ENCODE assay signal across 8 cellular contexts in genomic region chr2:30147715-30148611, GRCh38. TPM values are rescaled to one million over a fixed set of nuclear protein-coding genes. Genes with fewer than 3 reads are reported as not detected.
DNase-seq lines count a peak whose midpoint lies in the region; ATAC-seq and TF ChIP-seq lines count a peak whose summit lies in the region.

No MANE protein-coding gene starts in this region.

- H3K27me3 ChIP-seq in PC-3 (ENCODE audit: low read length): no peaks in the 10 kb centered on the region
- no peaks in the 10 kb centered on the region for H3K27me3 ChIP-seq in naive thymus-derived CD4-positive, alpha-beta T cell (ENCODE audit: control insufficient read depth in 2 of 2, insufficient read depth in 2 of 2, low read length in 2 of 2)

- H3K36me3 ChIP-seq in PC-3 (ENCODE audit: low read depth, low read length): no peaks in the 10 kb centered on the region
- H3K36me3 ChIP-seq in naive thymus-derived CD4-positive, alpha-beta T cell (ENCODE audit: control insufficient read depth in 2 of 3, insufficient read depth in 3 of 3, low read length in 3 of 3): peaks cover 0 to 11% (median 6%) of the 10 kb centered on the region in 3 experiments

- no peak overlapping the region for H3K27ac ChIP-seq in PC-3 (ENCODE audit: low read length)
- H3K27ac ChIP-seq in naive thymus-derived CD4-positive, alpha-beta T cell (ENCODE audit: low read depth, low read length): peak overlapping the region; percentile 100

- DNase-seq in AG08395 (ENCODE audit: low spot score) (peak; percentile 92), PC-3 (peak; percentile 52), fibroblast of gingiva (ENCODE audit: low read depth) (peak; percentile 56)
- peak; percentile 77 for DNase-seq in activated T-helper 1 cell treated with anti-CD3 and anti-CD28 coated beads, Interleukin-12 subunit alpha, Interleukin-12 subunit beta, Interleukin-2, Interleukin-4 antibody, amounts not matched to agents 30 ng/mL and 10 ng/mL and 1 ng/mL, durations not matched to agents 14 hours and 24 hours and 36 hours (ENCODE audit: low spot score)
- DNase-seq in naive thymus-derived CD4-positive, alpha-beta T cell: peak; percentile 71 to 87 (median 83)
- peak; percentile 78 for DNase-seq in stimulated activated naive B cell treated with anti-CD40 and anti-IgM and Interleukin-4, amounts not matched to agents 10 μg/mL and 1 μg/mL and 100 μg/mL, for 72 hours

- peak overlapping the region; percentile 94 for H3K4me2 ChIP-seq in PC-3 (ENCODE audit: low read length)

- no peaks in the 10 kb centered on the region for H3F3A ChIP-seq in PC-3 (ENCODE audit: low read length, unreplicated experiment)

- H3K4me3 Mint-ChIP-seq in activated T-helper 1 cell treated with anti-CD3 and anti-CD28 coated beads, Interleukin-12 subunit alpha, Interleukin-12 subunit beta, Interleukin-2, Interleukin-4 antibody, amounts not matched to agents 30 ng/mL and 10 ng/mL and 1 ng/mL, durations not matched to agents 14 hours and 24 hours and 36 hours: peak overlapping the region; percentile 79
- peak overlapping the region; percentile 53 to 90 (median 84) for H3K4me3 Mint-ChIP-seq in naive thymus-derived CD4-positive, alpha-beta T cell
- H3K4me3 Mint-ChIP-seq in stimulated activated naive B cell treated with anti-CD40 and anti-IgM and Interleukin-4, amounts not matched to agents 10 μg/mL and 1 μg/mL and 100 μg/mL, for 72 hours: peak overlapping the region; percentile 82 to 88

- H3K9me3 ChIP-seq in PC-3 (ENCODE audit: low read length): no peaks in the 10 kb centered on the region
- H3K9me3 ChIP-seq in naive thymus-derived CD4-positive, alpha-beta T cell (ENCODE audit: control insufficient read depth in 2 of 3, low read length in 3 of 3): no peaks in the 10 kb centered on the region

- CTCF ChIA-PET in PC-3 (lab: Charles Lee): no interaction called here
- CTCF ChIA-PET in naive thymus-derived CD4-positive, alpha-beta T cell (lab: Charles Lee): interaction anchor here (0.6 to 7.0 kb wide), 9 partner anchors 9 to 1355 kb away, joined by 3 to 74 read pairs (median 4); no protein-coding TSS in a partner anchor

- peak; percentile 60 for TF ChIP-seq CTCF in PC-3 (conservative IDR thresholded peaks at IDR 0.05; ENCODE audit: low read depth, low read length)

- peak overlapping the region; percentile 79 for H2AFZ ChIP-seq in PC-3 (ENCODE audit: low read length)

- peak overlapping the region; percentile 89 for H3K27ac Mint-ChIP-seq in activated T-helper 1 cell treated with anti-CD3 and anti-CD28 coated beads, Interleukin-12 subunit alpha, Interleukin-12 subunit beta, Interleukin-2, Interleukin-4 antibody, amounts not matched to agents 30 ng/mL and 10 ng/mL and 1 ng/mL, durations not matched to agents 14 hours and 24 hours and 36 hours
- H3K27ac Mint-ChIP-seq in naive thymus-derived CD4-positive, alpha-beta T cell: peak overlapping the region; percentile 60 to 95 (median 90)
- peak overlapping the region; percentile 96 for H3K27ac Mint-ChIP-seq in stimulated activated naive B cell treated with anti-CD40 and anti-IgM and Interleukin-4, amounts not matched to agents 10 μg/mL and 1 μg/mL and 100 μg/mL, for 72 hours

- H3K27me3 Mint-ChIP-seq in activated T-helper 1 cell treated with anti-CD3 and anti-CD28 coated beads, Interleukin-12 subunit alpha, Interleukin-12 subunit beta, Interleukin-2, Interleukin-4 antibody, amounts not matched to agents 30 ng/mL and 10 ng/mL and 1 ng/mL, durations not matched to agents 14 hours and 24 hours and 36 hours (ENCODE audit: insufficient read depth): no peaks in the 10 kb centered on the region
- no peaks in the 10 kb centered on the region for H3K27me3 Mint-ChIP-seq in naive thymus-derived CD4-positive, alpha-beta T cell
- H3K27me3 Mint-ChIP-seq in stimulated activated naive B cell treated with anti-CD40 and anti-IgM and Interleukin-4, amounts not matched to agents 10 μg/mL and 1 μg/mL and 100 μg/mL, for 72 hours: no peaks in the 10 kb centered on the region

- TSS peak; percentile 54 for BruUV-seq in PC-3 (replicated peaks; lab: Mats Ljungman, UMichigan)

- H3K9ac ChIP-seq in PC-3 (ENCODE audit: low read length): peak overlapping the region; percentile 62

- H3K9me3 Mint-ChIP-seq in activated T-helper 1 cell treated with anti-CD3 and anti-CD28 coated beads, Interleukin-12 subunit alpha, Interleukin-12 subunit beta, Interleukin-2, Interleukin-4 antibody, amounts not matched to agents 30 ng/mL and 10 ng/mL and 1 ng/mL, durations not matched to agents 14 hours and 24 hours and 36 hours: no peaks in the 10 kb centered on the region
- peaks cover 0 to 8% (median 0%) of the 10 kb centered on the region in 11 donors for H3K9me3 Mint-ChIP-seq in naive thymus-derived CD4-positive, alpha-beta T cell
- no peaks in the 10 kb centered on the region for H3K9me3 Mint-ChIP-seq in stimulated activated naive B cell treated with anti-CD40 and anti-IgM and Interleukin-4, amounts not matched to agents 10 μg/mL and 1 μg/mL and 100 μg/mL, for 72 hours

- H3K79me2 ChIP-seq in PC-3 (ENCODE audit: low read length): peaks cover 11% of the 10 kb centered on the region; the same call in 1 of the 2 replicates

- H3K36me3 Mint-ChIP-seq in activated T-helper 1 cell treated with anti-CD3 and anti-CD28 coated beads, Interleukin-12 subunit alpha, Interleukin-12 subunit beta, Interleukin-2, Interleukin-4 antibody, amounts not matched to agents 30 ng/mL and 10 ng/mL and 1 ng/mL, durations not matched to agents 14 hours and 24 hours and 36 hours (ENCODE audit: low read depth): peaks cover 27% of the 10 kb centered on the region
- peaks cover 0 to 34% (median 14%) of the 10 kb centered on the region in 5 donors for H3K36me3 Mint-ChIP-seq in naive thymus-derived CD4-positive, alpha-beta T cell
- peaks cover 38 to 39% of the 10 kb centered on the region in 2 donors for H3K36me3 Mint-ChIP-seq in stimulated activated naive B cell treated with anti-CD40 and anti-IgM and Interleukin-4, amounts not matched to agents 10 μg/mL and 1 μg/mL and 100 μg/mL, for 72 hours

- peaks cover 37% of the 10 kb centered on the region for H3K4me1 ChIP-seq in PC-3 (ENCODE audit: insufficient read depth, low read length)
- H3K4me1 ChIP-seq in naive thymus-derived CD4-positive, alpha-beta T cell (ENCODE audit: control insufficient read depth in 2 of 2, insufficient read depth in 2 of 2, low read length in 2 of 2): peaks cover 31 to 43% of the 10 kb centered on the region in 2 donors

- intact Hi-C loops in PC-3 (cut with micrococcal nuclease): no loop called here
- intact Hi-C loops in activated T-helper 1 cell treated with anti-CD3 and anti-CD28 coated beads, Interleukin-12 subunit alpha, Interleukin-12 subunit beta, Interleukin-2, Interleukin-4 antibody, amounts not matched to agents 30 ng/mL and 10 ng/mL and 1 ng/mL, durations not matched to agents 14 hours and 24 hours and 36 hours (cut with micrococcal nuclease): loop anchor here (2.0 to 5.0 kb wide), 5 partner anchors 56 to 1177 kb away; partner anchors contain the start of genes EHD3 and LCLAT1
- intact Hi-C loops in naive thymus-derived CD4-positive, alpha-beta T cell (cut with micrococcal nuclease): loop anchor here (2.0 to 10.0 kb wide), 13 partner anchors 119 to 1914 kb away; partner anchors contain the start of genes WDR43 (in 2 of the 2), FOSL2 (in 1 of the 2), LCLAT1 (in 1 of the 2) and MEMO1 (in 1 of the 2)

- peaks cover 46% of the 10 kb centered on the region for H3K4me1 Mint-ChIP-seq in activated T-helper 1 cell treated with anti-CD3 and anti-CD28 coated beads, Interleukin-12 subunit alpha, Interleukin-12 subunit beta, Interleukin-2, Interleukin-4 antibody, amounts not matched to agents 30 ng/mL and 10 ng/mL and 1 ng/mL, durations not matched to agents 14 hours and 24 hours and 36 hours (ENCODE audit: low read depth)
- peaks cover 40 to 82% (median 68%) of the 10 kb centered on the region in 7 donors for H3K4me1 Mint-ChIP-seq in naive thymus-derived CD4-positive, alpha-beta T cell
- H3K4me1 Mint-ChIP-seq in stimulated activated naive B cell treated with anti-CD40 and anti-IgM and Interleukin-4, amounts not matched to agents 10 μg/mL and 1 μg/mL and 100 μg/mL, for 72 hours: peaks cover 31 to 57% of the 10 kb centered on the region in 2 donors

- H4K20me1 ChIP-seq in PC-3 (ENCODE audit: low read length): no peaks in the 10 kb centered on the region

- no peaks in the 10 kb centered on the region for H3K9me2 ChIP-seq in PC-3 (replicated peaks; ENCODE audit: low read length)

- H3K4me3 ChIP-seq in PC-3 (ENCODE audit: low read length): peak overlapping the region; percentile 86
- peak overlapping the region; percentile 74 for H3K4me3 ChIP-seq in naive thymus-derived CD4-positive, alpha-beta T cell (ENCODE audit: low read length)

- POLR2A ChIA-PET in PC-3 (lab: Charles Lee; ENCODE audit: unreplicated experiment): interaction anchor here (0.6 to 0.7 kb wide), 2 partner anchors 13 to 539 kb away, joined by 4 to 34 read pairs; no protein-coding TSS in a partner anchor
- POLR2A ChIA-PET in naive thymus-derived CD4-positive, alpha-beta T cell (lab: Charles Lee): interaction anchor here (0.8 to 9.0 kb wide), 10 partner anchors 9 to 564 kb away, joined by 3 to 119 read pairs (median 5); partner anchors contain the start of gene LBH

- ATAC-seq in GM18909 (IDR thresholded peaks at IDR 0.05; ENCODE audit: poor library complexity, unreplicated experiment) (peak; percentile 24), HG03565 (IDR thresholded peaks at IDR 0.05; ENCODE audit: unreplicated experiment) (peak; percentile 18), PC-3 (peak; percentile 23)
- ATAC-seq in naive thymus-derived CD4-positive, alpha-beta T cell: no peak
- ATAC-seq in stimulated activated naive B cell treated with anti-CD40 and anti-IgM and Interleukin-4, amounts not matched to agents 10 μg/mL and 1 μg/mL and 100 μg/mL, for 72 hours (replicated peaks): peak; percentile 16 to 28

RNA-seq across cellular contexts. Expression of gene YPEL5, which starts 1.2 kb away (rescaled TPM):
- total RNA-seq in PC-3 (2014; rRNA removed): 29.9 TPM in 2 replicates
- 25.1 and 27.3 TPM in 2 replicates for total RNA-seq in activated T-helper 1 cell treated with anti-CD3 and anti-CD28 coated beads, Interleukin-12 subunit alpha, Interleukin-12 subunit beta, Interleukin-2, Interleukin-4 antibody, amounts not matched to agents 30 ng/mL and 10 ng/mL and 1 ng/mL, durations not matched to agents 14 hours and 24 hours and 36 hours
- total RNA-seq in naive thymus-derived CD4-positive, alpha-beta T cell: 1,000 to 10,000 TPM in 1 of 5 experiments, 100 to 1,000 TPM in 1, 10 to 100 TPM in 3; 30.9 to 1,022 (median 98.3) TPM
- polyA plus RNA-seq in naive thymus-derived CD4-positive, alpha-beta T cell: 100 to 1,000 TPM in 1 of 2 donors, 10 to 100 TPM in 1; 86.3 to 129 TPM
